ENCODE assay signal across 1 cellular context in the genomic region with DNA sequence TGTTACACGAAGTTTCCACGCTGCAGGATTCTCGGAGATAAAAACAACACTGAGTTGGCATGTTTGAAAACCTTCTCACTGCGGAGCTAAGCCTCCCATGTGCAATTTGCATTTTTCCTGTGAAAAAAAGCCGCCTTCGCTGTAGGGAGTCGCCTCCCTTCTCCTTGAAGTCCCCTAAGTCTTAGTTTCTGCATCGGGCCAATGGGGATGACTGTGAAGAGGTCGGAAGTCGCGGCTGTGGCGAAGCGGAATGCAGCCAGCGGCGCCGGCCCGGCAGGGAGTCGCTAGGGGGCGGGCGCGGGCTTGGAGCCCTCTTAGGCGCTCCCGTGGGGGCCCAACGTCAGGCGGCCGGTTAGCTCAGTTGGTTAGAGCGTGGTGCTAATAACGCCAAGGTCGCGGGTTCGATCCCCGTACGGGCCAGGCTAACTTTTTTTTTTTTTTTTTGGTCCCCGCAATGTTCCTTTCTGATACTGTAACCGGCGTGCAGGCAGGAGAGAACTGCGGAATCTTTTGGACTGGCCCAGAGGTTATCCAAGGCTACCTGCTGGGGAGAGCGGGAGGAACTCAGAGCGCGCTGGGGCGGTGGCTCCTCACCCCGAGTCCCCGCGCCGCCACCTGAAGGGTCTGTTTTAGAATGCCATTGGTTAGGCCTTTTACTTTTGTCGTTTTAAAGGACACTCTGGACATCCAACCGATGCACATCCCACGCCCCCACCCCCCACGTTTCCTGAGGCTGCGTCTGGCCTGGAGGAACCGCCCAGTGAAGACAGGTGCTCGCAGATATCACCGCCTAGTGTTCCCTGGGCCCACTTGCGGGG.
TF ChIP-seq lines count a peak whose summit lies in the region.

No MANE protein-coding gene starts in this region.

TF ChIP-seq in H1, 55 proteins besides CTCF, POLR2A, EP300 and RAD21 (continues in another document):
- TF ChIP-seq KDM4A (IDR thresholded peaks at IDR 0.05; ENCODE audit: low read depth, low read length, severe bottlenecking) (peak; percentile 58), KDM5A (IDR thresholded peaks at IDR 0.05; ENCODE audit: low read length) (no peak), TAF1 (IDR thresholded peaks at IDR 0.05; ENCODE audit: low read depth, low read length) (0 out of 2 replicates have a peak, but pooled peaks have one; percentile 42), SP1 (IDR thresholded peaks at IDR 0.05; ENCODE audit: low read depth, low read length) (0 out of 2 replicates have a peak, but pooled peaks have one; percentile 12), CHD2 (IDR thresholded peaks at IDR 0.05; ENCODE audit: low read length) (peak; percentile 45; the same call in 1 of the 2 replicates), JUND (IDR thresholded peaks at IDR 0.05; ENCODE audit: low read length) (0 out of 2 replicates have a peak, but pooled peaks have one; percentile 41), CEBPB (IDR thresholded peaks at IDR 0.05; ENCODE audit: low read depth, low read length) (peak; percentile 53; the same call in 1 of the 2 replicates), POU5F1 (IDR thresholded peaks at IDR 0.05; ENCODE audit: low read depth, low read length) (0 out of 2 replicates have a peak, but pooled peaks have one; percentile 18), TEAD4 (IDR thresholded peaks at IDR 0.05; ENCODE audit: low read depth, low read length) (peak; percentile 93), TCF12 (IDR thresholded peaks at IDR 0.05; ENCODE audit: low read depth, low read length) (0 out of 2 replicates have a peak, but pooled peaks have one; percentile 13), BRCA1 (IDR thresholded peaks at IDR 0.05; ENCODE audit: low read depth, low read length) (no peak), RFX5 (IDR thresholded peaks at IDR 0.05; ENCODE audit: borderline replicate concordance, low read depth, low read length) (no peak; the same call in 1 of the 2 replicates), GABPA (IDR thresholded peaks at IDR 0.05; ENCODE audit: borderline replicate concordance, insufficient read depth, low read length) (no peak), SP2 (IDR thresholded peaks at IDR 0.05; ENCODE audit: low read length) (no peak), RNF2 (IDR thresholded peaks at IDR 0.05; ENCODE audit: borderline replicate concordance, low read depth, low read length, missing control alignments, poor library complexity, severe bottlenecking) (no peak), ASH2L (IDR thresholded peaks at IDR 0.05; ENCODE audit: low read length) (peak; percentile 94), SIRT6 (IDR thresholded peaks at IDR 0.05; ENCODE audit: low read length) (no peak), EGR1 (IDR thresholded peaks at IDR 0.05; ENCODE audit: borderline replicate concordance, low read depth, low read length) (peak; percentile 72), CHD1 (IDR thresholded peaks at IDR 0.05; ENCODE audit: low read depth, low read length) (no peak), SIN3A (conservative IDR thresholded peaks at IDR 0.05 in 1 of 2, IDR thresholded peaks at IDR 0.05 in 1 of 2; ENCODE audit: low read depth in 1 of 2, low read length in 2 of 2) (peak in 1 of 2 experiments; percentile 85; a peak in 2 of 4 replicates), HDAC2 (IDR thresholded peaks at IDR 0.05; ENCODE audit: borderline replicate concordance in 1 of 2, low read depth in 2 of 2, low read length in 2 of 2) (peak in 1 of 2 experiments; percentile 65; a peak in 1 of 4 replicates), CTBP2 (IDR thresholded peaks at IDR 0.05; ENCODE audit: borderline replicate concordance, insufficient read depth, insufficient read length, low read length) (no peak), SAP30 (IDR thresholded peaks at IDR 0.05; ENCODE audit: insufficient read depth, insufficient replicate concordance, low read length) (no peak), RBBP5 (IDR thresholded peaks at IDR 0.05; ENCODE audit: borderline replicate concordance, low read depth, low read length) (peak; percentile 80; the same call in 1 of the 2 replicates), GTF2F1 (IDR thresholded peaks at IDR 0.05; ENCODE audit: borderline replicate concordance, low read depth, low read length) (no peak), NRF1 (IDR thresholded peaks at IDR 0.05; ENCODE audit: low read depth, low read length) (peak; percentile 44; the same call in 1 of the 2 replicates), ZNF274 (IDR thresholded peaks at IDR 0.05; ENCODE audit: borderline replicate concordance, extremely low read depth, low read length) (no peak), HDAC6 (IDR thresholded peaks at IDR 0.05; ENCODE audit: low read depth, low read length) (no peak), CREB1 (IDR thresholded peaks at IDR 0.05) (peak; percentile 80), SP4 (IDR thresholded peaks at IDR 0.05; ENCODE audit: low read length) (no peak; the same call in 1 of the 2 replicates), TAF7 (optimal IDR thresholded peaks at IDR 0.05; ENCODE audit: borderline replicate concordance, low read depth, low read length) (no peak), PHF8 (conservative IDR thresholded peaks at IDR 0.05; ENCODE audit: low read depth, low read length) (no peak; the same call in 1 of the 2 replicates), CBX8 (IDR thresholded peaks at IDR 0.05; ENCODE audit: borderline replicate concordance, low read depth, low read length) (no peak), JUN (IDR thresholded peaks at IDR 0.05; ENCODE audit: low read depth, low read length) (no peak), FOSL1 (IDR thresholded peaks at IDR 0.05; ENCODE audit: insufficient read depth, low read depth, low read length) (no peak), KDM1A (IDR thresholded peaks at IDR 0.05; ENCODE audit: borderline replicate concordance, low read length) (peak; percentile 94), YY1 (IDR thresholded peaks at IDR 0.05; ENCODE audit: low read depth, low read length) (no peak), SIX5 (IDR thresholded peaks at IDR 0.05; ENCODE audit: low read depth, low read length) (no peak), CBX5 (IDR thresholded peaks at IDR 0.05; ENCODE audit: low read depth, low read length) (no peak), SUZ12 (IDR thresholded peaks at IDR 0.05; ENCODE audit: low read length) (no peak), MAFK (IDR thresholded peaks at IDR 0.05; ENCODE audit: low read depth, low read length) (peak; percentile 71; the same call in 1 of the 2 replicates), POLR2AphosphoS5 (IDR thresholded peaks at IDR 0.05; ENCODE audit: low read depth, low read length) (no peak), RXRA (IDR thresholded peaks at IDR 0.05; ENCODE audit: insufficient read depth, low read depth, low read length) (0 out of 2 replicates have a peak, but pooled peaks have one; percentile 36), EZH2 (IDR thresholded peaks at IDR 0.05; ENCODE audit: low read depth, low read length, severe bottlenecking) (no peak), BCL11A (IDR thresholded peaks at IDR 0.05; ENCODE audit: low read depth in 2 of 2, low read length in 2 of 2) (no peak), TBP (IDR thresholded peaks at IDR 0.05; ENCODE audit: low read depth, low read length) (peak; percentile 100)
- TF ChIP-seq, protein P1, sequence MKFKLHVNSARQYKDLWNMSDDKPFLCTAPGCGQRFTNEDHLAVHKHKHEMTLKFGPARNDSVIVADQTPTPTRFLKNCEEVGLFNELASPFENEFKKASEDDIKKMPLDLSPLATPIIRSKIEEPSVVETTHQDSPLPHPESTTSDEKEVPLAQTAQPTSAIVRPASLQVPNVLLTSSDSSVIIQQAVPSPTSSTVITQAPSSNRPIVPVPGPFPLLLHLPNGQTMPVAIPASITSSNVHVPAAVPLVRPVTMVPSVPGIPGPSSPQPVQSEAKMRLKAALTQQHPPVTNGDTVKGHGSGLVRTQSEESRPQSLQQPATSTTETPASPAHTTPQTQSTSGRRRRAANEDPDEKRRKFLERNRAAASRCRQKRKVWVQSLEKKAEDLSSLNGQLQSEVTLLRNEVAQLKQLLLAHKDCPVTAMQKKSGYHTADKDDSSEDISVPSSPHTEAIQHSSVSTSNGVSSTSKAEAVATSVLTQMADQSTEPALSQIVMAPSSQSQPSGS (IDR thresholded peaks at IDR 0.05; ENCODE audit: low read length): no peak; the same call in 1 of the 2 replicates
- TF ChIP-seq, protein P2, sequence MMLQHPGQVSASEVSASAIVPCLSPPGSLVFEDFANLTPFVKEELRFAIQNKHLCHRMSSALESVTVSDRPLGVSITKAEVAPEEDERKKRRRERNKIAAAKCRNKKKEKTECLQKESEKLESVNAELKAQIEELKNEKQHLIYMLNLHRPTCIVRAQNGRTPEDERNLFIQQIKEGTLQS (IDR thresholded peaks at IDR 0.05; ENCODE audit: insufficient read depth, low read depth, low read length): no peak
- TF ChIP-seq, protein P3, sequence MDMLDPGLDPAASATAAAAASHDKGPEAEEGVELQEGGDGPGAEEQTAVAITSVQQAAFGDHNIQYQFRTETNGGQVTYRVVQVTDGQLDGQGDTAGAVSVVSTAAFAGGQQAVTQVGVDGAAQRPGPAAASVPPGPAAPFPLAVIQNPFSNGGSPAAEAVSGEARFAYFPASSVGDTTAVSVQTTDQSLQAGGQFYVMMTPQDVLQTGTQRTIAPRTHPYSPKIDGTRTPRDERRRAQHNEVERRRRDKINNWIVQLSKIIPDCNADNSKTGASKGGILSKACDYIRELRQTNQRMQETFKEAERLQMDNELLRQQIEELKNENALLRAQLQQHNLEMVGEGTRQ (IDR thresholded peaks at IDR 0.05; ENCODE audit: low read length): no peak
- TF ChIP-seq, protein P4, sequence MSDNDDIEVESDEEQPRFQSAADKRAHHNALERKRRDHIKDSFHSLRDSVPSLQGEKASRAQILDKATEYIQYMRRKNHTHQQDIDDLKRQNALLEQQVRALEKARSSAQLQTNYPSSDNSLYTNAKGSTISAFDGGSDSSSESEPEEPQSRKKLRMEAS (IDR thresholded peaks at IDR 0.05): peak; percentile 41; the same call in 1 of the 2 replicates
- TF ChIP-seq, protein P5, sequence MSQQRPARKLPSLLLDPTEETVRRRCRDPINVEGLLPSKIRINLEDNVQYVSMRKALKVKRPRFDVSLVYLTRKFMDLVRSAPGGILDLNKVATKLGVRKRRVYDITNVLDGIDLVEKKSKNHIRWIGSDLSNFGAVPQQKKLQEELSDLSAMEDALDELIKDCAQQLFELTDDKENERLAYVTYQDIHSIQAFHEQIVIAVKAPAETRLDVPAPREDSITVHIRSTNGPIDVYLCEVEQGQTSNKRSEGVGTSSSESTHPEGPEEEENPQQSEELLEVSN (IDR thresholded peaks at IDR 0.05): no peak
- TF ChIP-seq, protein P6, sequence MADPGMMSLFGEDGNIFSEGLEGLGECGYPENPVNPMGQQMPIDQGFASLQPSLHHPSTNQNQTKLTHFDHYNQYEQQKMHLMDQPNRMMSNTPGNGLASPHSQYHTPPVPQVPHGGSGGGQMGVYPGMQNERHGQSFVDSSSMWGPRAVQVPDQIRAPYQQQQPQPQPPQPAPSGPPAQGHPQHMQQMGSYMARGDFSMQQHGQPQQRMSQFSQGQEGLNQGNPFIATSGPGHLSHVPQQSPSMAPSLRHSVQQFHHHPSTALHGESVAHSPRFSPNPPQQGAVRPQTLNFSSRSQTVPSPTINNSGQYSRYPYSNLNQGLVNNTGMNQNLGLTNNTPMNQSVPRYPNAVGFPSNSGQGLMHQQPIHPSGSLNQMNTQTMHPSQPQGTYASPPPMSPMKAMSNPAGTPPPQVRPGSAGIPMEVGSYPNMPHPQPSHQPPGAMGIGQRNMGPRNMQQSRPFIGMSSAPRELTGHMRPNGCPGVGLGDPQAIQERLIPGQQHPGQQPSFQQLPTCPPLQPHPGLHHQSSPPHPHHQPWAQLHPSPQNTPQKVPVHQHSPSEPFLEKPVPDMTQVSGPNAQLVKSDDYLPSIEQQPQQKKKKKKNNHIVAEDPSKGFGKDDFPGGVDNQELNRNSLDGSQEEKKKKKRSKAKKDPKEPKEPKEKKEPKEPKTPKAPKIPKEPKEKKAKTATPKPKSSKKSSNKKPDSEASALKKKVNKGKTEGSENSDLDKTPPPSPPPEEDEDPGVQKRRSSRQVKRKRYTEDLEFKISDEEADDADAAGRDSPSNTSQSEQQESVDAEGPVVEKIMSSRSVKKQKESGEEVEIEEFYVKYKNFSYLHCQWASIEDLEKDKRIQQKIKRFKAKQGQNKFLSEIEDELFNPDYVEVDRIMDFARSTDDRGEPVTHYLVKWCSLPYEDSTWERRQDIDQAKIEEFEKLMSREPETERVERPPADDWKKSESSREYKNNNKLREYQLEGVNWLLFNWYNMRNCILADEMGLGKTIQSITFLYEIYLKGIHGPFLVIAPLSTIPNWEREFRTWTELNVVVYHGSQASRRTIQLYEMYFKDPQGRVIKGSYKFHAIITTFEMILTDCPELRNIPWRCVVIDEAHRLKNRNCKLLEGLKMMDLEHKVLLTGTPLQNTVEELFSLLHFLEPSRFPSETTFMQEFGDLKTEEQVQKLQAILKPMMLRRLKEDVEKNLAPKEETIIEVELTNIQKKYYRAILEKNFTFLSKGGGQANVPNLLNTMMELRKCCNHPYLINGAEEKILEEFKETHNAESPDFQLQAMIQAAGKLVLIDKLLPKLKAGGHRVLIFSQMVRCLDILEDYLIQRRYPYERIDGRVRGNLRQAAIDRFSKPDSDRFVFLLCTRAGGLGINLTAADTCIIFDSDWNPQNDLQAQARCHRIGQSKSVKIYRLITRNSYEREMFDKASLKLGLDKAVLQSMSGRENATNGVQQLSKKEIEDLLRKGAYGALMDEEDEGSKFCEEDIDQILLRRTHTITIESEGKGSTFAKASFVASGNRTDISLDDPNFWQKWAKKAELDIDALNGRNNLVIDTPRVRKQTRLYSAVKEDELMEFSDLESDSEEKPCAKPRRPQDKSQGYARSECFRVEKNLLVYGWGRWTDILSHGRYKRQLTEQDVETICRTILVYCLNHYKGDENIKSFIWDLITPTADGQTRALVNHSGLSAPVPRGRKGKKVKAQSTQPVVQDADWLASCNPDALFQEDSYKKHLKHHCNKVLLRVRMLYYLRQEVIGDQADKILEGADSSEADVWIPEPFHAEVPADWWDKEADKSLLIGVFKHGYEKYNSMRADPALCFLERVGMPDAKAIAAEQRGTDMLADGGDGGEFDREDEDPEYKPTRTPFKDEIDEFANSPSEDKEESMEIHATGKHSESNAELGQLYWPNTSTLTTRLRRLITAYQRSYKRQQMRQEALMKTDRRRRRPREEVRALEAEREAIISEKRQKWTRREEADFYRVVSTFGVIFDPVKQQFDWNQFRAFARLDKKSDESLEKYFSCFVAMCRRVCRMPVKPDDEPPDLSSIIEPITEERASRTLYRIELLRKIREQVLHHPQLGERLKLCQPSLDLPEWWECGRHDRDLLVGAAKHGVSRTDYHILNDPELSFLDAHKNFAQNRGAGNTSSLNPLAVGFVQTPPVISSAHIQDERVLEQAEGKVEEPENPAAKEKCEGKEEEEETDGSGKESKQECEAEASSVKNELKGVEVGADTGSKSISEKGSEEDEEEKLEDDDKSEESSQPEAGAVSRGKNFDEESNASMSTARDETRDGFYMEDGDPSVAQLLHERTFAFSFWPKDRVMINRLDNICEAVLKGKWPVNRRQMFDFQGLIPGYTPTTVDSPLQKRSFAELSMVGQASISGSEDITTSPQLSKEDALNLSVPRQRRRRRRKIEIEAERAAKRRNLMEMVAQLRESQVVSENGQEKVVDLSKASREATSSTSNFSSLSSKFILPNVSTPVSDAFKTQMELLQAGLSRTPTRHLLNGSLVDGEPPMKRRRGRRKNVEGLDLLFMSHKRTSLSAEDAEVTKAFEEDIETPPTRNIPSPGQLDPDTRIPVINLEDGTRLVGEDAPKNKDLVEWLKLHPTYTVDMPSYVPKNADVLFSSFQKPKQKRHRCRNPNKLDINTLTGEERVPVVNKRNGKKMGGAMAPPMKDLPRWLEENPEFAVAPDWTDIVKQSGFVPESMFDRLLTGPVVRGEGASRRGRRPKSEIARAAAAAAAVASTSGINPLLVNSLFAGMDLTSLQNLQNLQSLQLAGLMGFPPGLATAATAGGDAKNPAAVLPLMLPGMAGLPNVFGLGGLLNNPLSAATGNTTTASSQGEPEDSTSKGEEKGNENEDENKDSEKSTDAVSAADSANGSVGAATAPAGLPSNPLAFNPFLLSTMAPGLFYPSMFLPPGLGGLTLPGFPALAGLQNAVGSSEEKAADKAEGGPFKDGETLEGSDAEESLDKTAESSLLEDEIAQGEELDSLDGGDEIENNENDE (IDR thresholded peaks at IDR 0.05; ENCODE audit: insufficient replicate concordance, low read length): no peak
